Comparison of ENCODE assay signal across 8 cellular contexts in genomic region chr7:2138146-2138765, GRCh38.
DNase-seq lines count a peak whose midpoint lies in the region; ATAC-seq, FAIRE-seq and TF ChIP-seq lines count a peak whose summit lies in the region.

No MANE protein-coding gene starts in this region.

- peaks cover 0 to 12% of the 10 kb centered on the region in 2 donors for H3K36me3 ChIP-seq in ascending aorta

- DNase-seq in GM19239 (ENCODE audit: insufficient read length, low spot score) (peak; percentile 90), ascending aorta (ENCODE audit: low spot score in 2 of 2) (no peak), NCI-H146 (lab: John Stamatoyannopoulos, UW) (no peak), SKM-1 treated with dmso at 0.1 percent for 144 hours (lab: John Stamatoyannopoulos, UW; ENCODE audit: unreplicated experiment) (no peak), DMS53 (lab: John Stamatoyannopoulos, UW) (no peak)
- peak; percentile 35 for DNase-seq in effector CD8-positive, alpha-beta T cell (lab: John Stamatoyannopoulos, UW)
- DNase-seq in stimulated activated CD8-positive, alpha-beta memory T cell treated with anti-CD3 and anti-CD28 coated beads, Interleukin-7, amount 100 ng/mL, for 1 hour (ENCODE audit: low read depth in 2 of 2): peak; percentile 8 to 17

- no peak for TF ChIP-seq CTCF in ascending aorta (IDR thresholded peaks at IDR 0.05)

- no peaks in the 10 kb centered on the region for H3K4me1 ChIP-seq in ascending aorta

- H3K27ac ChIP-seq in ascending aorta: no peak overlapping the region

- no peaks in the 10 kb centered on the region for H3K27me3 ChIP-seq in ascending aorta

- ATAC-seq in activated CD4-positive, CD25-positive, alpha-beta regulatory T cell treated with anti-CD3 and anti-CD28 coated beads, Interleukin-2, amount 50 U/mL, for 24 hours: peak; percentile 60 to 67

- intact Hi-C loops in ascending aorta (cut with DNase I): no loop called here

- H3K9me3 ChIP-seq in ascending aorta: no peaks in the 10 kb centered on the region

- peak; percentile 84 for FAIRE-seq in GM19239 (lab: Jason Lieb, UNC)

- no peak overlapping the region for H3K4me3 ChIP-seq in ascending aorta

Comparison
In these comparisons a context has a peak if more than half of its experiments do, and no peak if none do; other contexts are left out.
1. DNase-seq: peak in GM19239 (single experiment), effector CD8-positive, alpha-beta T cell (single experiment) and stimulated activated CD8-positive, alpha-beta memory T cell treated with anti-CD3 and anti-CD28 coated beads, Interleukin-7, amount 100 ng/mL, for 1 hour (2 of 2); none in ascending aorta (0 of 2), NCI-H146 (single experiment), SKM-1 treated with dmso at 0.1 percent for 144 hours (single experiment) and DMS53 (single experiment).